ENCODE assay signal across 1 cellular context in the genomic region with DNA sequence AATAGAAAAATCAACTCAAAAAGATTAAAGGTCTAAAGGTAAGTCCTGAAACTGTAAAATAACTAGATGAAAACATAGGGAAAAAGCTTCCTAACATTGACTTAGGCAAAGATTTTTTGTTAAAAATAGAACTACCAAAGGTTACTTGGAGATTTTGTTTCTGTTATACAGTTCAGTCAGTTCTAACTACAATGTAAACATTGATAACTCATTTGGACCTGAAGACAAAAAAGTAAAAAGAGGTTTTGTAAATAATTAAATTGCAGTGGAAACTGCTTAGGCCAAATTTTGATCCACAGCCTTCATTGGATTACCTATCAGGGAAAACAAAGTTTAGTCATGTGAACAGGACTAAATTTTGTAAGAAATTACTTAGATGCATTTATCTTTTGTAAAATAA.
TF ChIP-seq lines count a peak whose summit lies in the region.

No MANE protein-coding gene starts in this region.

TF ChIP-seq in liver, 16 proteins besides CTCF, POLR2A, EP300 and RAD21 (continued from another document):
- TF ChIP-seq, protein P1, sequence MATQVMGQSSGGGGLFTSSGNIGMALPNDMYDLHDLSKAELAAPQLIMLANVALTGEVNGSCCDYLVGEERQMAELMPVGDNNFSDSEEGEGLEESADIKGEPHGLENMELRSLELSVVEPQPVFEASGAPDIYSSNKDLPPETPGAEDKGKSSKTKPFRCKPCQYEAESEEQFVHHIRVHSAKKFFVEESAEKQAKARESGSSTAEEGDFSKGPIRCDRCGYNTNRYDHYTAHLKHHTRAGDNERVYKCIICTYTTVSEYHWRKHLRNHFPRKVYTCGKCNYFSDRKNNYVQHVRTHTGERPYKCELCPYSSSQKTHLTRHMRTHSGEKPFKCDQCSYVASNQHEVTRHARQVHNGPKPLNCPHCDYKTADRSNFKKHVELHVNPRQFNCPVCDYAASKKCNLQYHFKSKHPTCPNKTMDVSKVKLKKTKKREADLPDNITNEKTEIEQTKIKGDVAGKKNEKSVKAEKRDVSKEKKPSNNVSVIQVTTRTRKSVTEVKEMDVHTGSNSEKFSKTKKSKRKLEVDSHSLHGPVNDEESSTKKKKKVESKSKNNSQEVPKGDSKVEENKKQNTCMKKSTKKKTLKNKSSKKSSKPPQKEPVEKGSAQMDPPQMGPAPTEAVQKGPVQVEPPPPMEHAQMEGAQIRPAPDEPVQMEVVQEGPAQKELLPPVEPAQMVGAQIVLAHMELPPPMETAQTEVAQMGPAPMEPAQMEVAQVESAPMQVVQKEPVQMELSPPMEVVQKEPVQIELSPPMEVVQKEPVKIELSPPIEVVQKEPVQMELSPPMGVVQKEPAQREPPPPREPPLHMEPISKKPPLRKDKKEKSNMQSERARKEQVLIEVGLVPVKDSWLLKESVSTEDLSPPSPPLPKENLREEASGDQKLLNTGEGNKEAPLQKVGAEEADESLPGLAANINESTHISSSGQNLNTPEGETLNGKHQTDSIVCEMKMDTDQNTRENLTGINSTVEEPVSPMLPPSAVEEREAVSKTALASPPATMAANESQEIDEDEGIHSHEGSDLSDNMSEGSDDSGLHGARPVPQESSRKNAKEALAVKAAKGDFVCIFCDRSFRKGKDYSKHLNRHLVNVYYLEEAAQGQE (IDR thresholded peaks at IDR 0.05), result peak; percentile 22
- TF ChIP-seq, protein P2, sequence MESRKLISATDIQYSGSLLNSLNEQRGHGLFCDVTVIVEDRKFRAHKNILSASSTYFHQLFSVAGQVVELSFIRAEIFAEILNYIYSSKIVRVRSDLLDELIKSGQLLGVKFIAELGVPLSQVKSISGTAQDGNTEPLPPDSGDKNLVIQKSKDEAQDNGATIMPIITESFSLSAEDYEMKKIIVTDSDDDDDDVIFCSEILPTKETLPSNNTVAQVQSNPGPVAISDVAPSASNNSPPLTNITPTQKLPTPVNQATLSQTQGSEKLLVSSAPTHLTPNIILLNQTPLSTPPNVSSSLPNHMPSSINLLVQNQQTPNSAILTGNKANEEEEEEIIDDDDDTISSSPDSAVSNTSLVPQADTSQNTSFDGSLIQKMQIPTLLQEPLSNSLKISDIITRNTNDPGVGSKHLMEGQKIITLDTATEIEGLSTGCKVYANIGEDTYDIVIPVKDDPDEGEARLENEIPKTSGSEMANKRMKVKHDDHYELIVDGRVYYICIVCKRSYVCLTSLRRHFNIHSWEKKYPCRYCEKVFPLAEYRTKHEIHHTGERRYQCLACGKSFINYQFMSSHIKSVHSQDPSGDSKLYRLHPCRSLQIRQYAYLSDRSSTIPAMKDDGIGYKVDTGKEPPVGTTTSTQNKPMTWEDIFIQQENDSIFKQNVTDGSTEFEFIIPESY (IDR thresholded peaks at IDR 0.05), result no peak
- TF ChIP-seq HNF4A (conservative IDR thresholded peaks at IDR 0.05) (peak; percentile 47 to 54), RXRA (IDR thresholded peaks at IDR 0.05) (peak in 1 of 2 donors; percentile 42), FOXA2 (IDR thresholded peaks at IDR 0.05) (peak; percentile 31)
